ENCODE assay signal across 10 cellular contexts in genomic region chr3:133505813-133506212, GRCh38.
DNase-seq lines count a peak whose midpoint lies in the region; ATAC-seq and TF ChIP-seq lines count a peak whose summit lies in the region.
"Had no signal": no experiment of that assay in that cellular context is flagged by ENCODE, and none has a peak within 500 bp of the region (broad histone marks: within the 10 kb centered on the region; RNA-seq: fewer than 3 reads in every experiment).

No MANE protein-coding gene starts in this region.

- H3K36me3 ChIP-seq in SU-DHL-6 (ENCODE audit: low read length) (no peaks in the 10 kb centered on the region), osteoblast (ENCODE audit: insufficient read depth, low read length) (no peaks in the 10 kb centered on the region)

- H3K27me3 ChIP-seq in SU-DHL-6 (ENCODE audit: low read length) (no peaks in the 10 kb centered on the region), osteoblast (ENCODE audit: insufficient read depth, low read length) (no peaks in the 10 kb centered on the region)

- H2AFZ ChIP-seq in SU-DHL-6 (ENCODE audit: low read depth, low read length, severe bottlenecking) (peak overlapping the region; percentile 23), osteoblast (ENCODE audit: low read length) (peak overlapping the region; percentile 77)

- peak; percentile 34 for ATAC-seq in GM18873 (IDR thresholded peaks at IDR 0.05; ENCODE audit: low FRiP score, unreplicated experiment)
- peak; percentile 33 for ATAC-seq in HG02763 (IDR thresholded peaks at IDR 0.05; ENCODE audit: unreplicated experiment)

- H3K4me1 ChIP-seq in osteoblast (ENCODE audit: insufficient read depth, low read length): peaks cover 8% of the 10 kb centered on the region

- H3K27ac ChIP-seq in SU-DHL-6 (ENCODE audit: low read depth, low read length): no peak overlapping the region
- no peak overlapping the region for H3K27ac ChIP-seq in osteoblast (ENCODE audit: low read depth, low read length)

- TF ChIP-seq CTCF in SU-DHL-6 (IDR thresholded peaks at IDR 0.05; ENCODE audit: insufficient read depth, low read length, poor library complexity, severe bottlenecking): no peak
- no peak for TF ChIP-seq CTCF in osteoblast (IDR thresholded peaks at IDR 0.05; ENCODE audit: extremely low read depth, low read depth, low read length)

- H4K20me1 ChIP-seq in SU-DHL-6 (ENCODE audit: low read depth, low read length) (no peaks in the 10 kb centered on the region), osteoblast (ENCODE audit: insufficient read depth, low read length) (no peaks in the 10 kb centered on the region)

- DNase-seq in osteoblast (ENCODE audit: insufficient read length, low spot score, missing footprints): no peak
- DNase-seq in ureter (ENCODE audit: low spot score): no peak
- no peak for DNase-seq in GM19240 (ENCODE audit: insufficient read length, low spot score)
- DNase-seq in NCI-H1930 (lab: John Stamatoyannopoulos, UW): no peak
- DNase-seq in effector CD8-positive, alpha-beta T cell (lab: John Stamatoyannopoulos, UW): no peak
- DNase-seq: aorta, NCI-H510A had no signal

- H3F3A ChIP-seq in SU-DHL-6 (ENCODE audit: insufficient read depth): no peaks in the 10 kb centered on the region

- H3K4me2 ChIP-seq in SU-DHL-6 (ENCODE audit: low read depth, low read length, poor library complexity, severe bottlenecking): peak overlapping the region; percentile 36
- peak overlapping the region; percentile 49 for H3K4me2 ChIP-seq in osteoblast (ENCODE audit: insufficient read depth, low read length)

- H3K79me2 ChIP-seq in SU-DHL-6 (ENCODE audit: insufficient read depth, low read length) (no peaks in the 10 kb centered on the region), osteoblast (ENCODE audit: insufficient read depth, low read length) (no peaks in the 10 kb centered on the region)

- H3K4me3 ChIP-seq in SU-DHL-6 (ENCODE audit: insufficient read depth, low read length, poor library complexity, severe bottlenecking) (peak overlapping the region; percentile 0), osteoblast (ENCODE audit: insufficient read depth, low read length) (peak overlapping the region; percentile 13)

- H3K9me3 ChIP-seq in SU-DHL-6 (ENCODE audit: insufficient read depth, low read length) (no peaks in the 10 kb centered on the region), osteoblast (ENCODE audit: low read depth, low read length) (no peaks in the 10 kb centered on the region)

- peak overlapping the region; percentile 4; the same call in 1 of the 2 replicates for H3K9ac ChIP-seq in SU-DHL-6 (ENCODE audit: low read length)

- H3K9me2 ChIP-seq in SU-DHL-6 (replicated peaks; ENCODE audit: insufficient read depth, low read length): no peaks in the 10 kb centered on the region
